9 cellular contexts compared by ENCODE assay signal in genomic region chr12:75908961-75909699, GRCh38.
DNase-seq lines count a peak whose midpoint lies in the region; ATAC-seq and TF ChIP-seq lines count a peak whose summit lies in the region.
"Had no signal": no experiment of that assay in that cellular context is flagged by ENCODE, and none has a peak within 500 bp of the region (broad histone marks: within the 10 kb centered on the region; RNA-seq: fewer than 3 reads in every experiment).

No MANE protein-coding gene starts in this region.

- no peak overlapping the region for H2BK15ac ChIP-seq in mesenchymal stem cell (ENCODE audit: low read depth, poor library complexity, severe bottlenecking)

- no peak for ATAC-seq in stimulated activated naive B cell treated with anti-CD40 and anti-IgM and Interleukin-4, amounts not matched to agents 10 μg/mL and 1 μg/mL and 100 μg/mL, for 72 hours (replicated peaks)

- H3K9me3 ChIP-seq in colonic mucosa (no peaks in the 10 kb centered on the region), mesenchymal stem cell (ENCODE audit: control insufficient read depth, low read length) (no peaks in the 10 kb centered on the region)
- H3K9me3 ChIP-seq: BLaER1 treated with 17β-estradiol and CSF1 and Interleukin-3, amounts not matched to agents 10 nM and 100 nM had no signal

- no peak overlapping the region for H4K91ac ChIP-seq in mesenchymal stem cell (ENCODE audit: low read length)

- H3K18ac ChIP-seq in mesenchymal stem cell (ENCODE audit: low read depth in 1 of 2, low read length in 2 of 2): no peak overlapping the region

- H2AFZ ChIP-seq in mesenchymal stem cell (ENCODE audit: low read depth, low read length): no peak overlapping the region

- WGBS in mesenchymal stem cell: 67% methylated on average over 2 of the region's 2 CpGs

- no peak overlapping the region for H2BK120ac ChIP-seq in mesenchymal stem cell (ENCODE audit: low read depth, low read length)

- no peak overlapping the region for H3K4me3 Mint-ChIP-seq in stimulated activated naive B cell treated with anti-CD40 and anti-IgM and Interleukin-4, amounts not matched to agents 10 μg/mL and 1 μg/mL and 100 μg/mL, for 72 hours

- H3K36me3 ChIP-seq in colonic mucosa: no peaks in the 10 kb centered on the region
- H3K36me3 ChIP-seq in mesenchymal stem cell (ENCODE audit: control insufficient read depth in 1 of 2, insufficient read depth in 2 of 2, low read depth in 1 of 2, low read length in 2 of 2): no peaks in the 10 kb centered on the region
- H3K36me3 ChIP-seq: BLaER1 treated with 17β-estradiol and CSF1 and Interleukin-3, amounts not matched to agents 10 nM and 100 nM had no signal

- peaks cover 11 to 20% of the 10 kb centered on the region in 2 donors for H3K27me3 Mint-ChIP-seq in stimulated activated naive B cell treated with anti-CD40 and anti-IgM and Interleukin-4, amounts not matched to agents 10 μg/mL and 1 μg/mL and 100 μg/mL, for 72 hours

- TF ChIP-seq CTCF in 22Rv1 (IDR thresholded peaks at IDR 0.05): no peak
- TF ChIP-seq CTCF in colonic mucosa (IDR thresholded peaks at IDR 0.05): no peak

- H3K27me3 ChIP-seq in colonic mucosa: no peaks in the 10 kb centered on the region
- no peaks in the 10 kb centered on the region for H3K27me3 ChIP-seq in mesenchymal stem cell (ENCODE audit: control insufficient read depth in 1 of 2, insufficient read depth in 1 of 2, low read length in 2 of 2)

- H3K27ac Mint-ChIP-seq in stimulated activated naive B cell treated with anti-CD40 and anti-IgM and Interleukin-4, amounts not matched to agents 10 μg/mL and 1 μg/mL and 100 μg/mL, for 72 hours: no peak overlapping the region

- H3K4ac ChIP-seq in mesenchymal stem cell (ENCODE audit: low read depth in 1 of 2, low read length in 2 of 2): no peak overlapping the region

- no peaks in the 10 kb centered on the region for H3K4me1 ChIP-seq in colonic mucosa
- peaks cover 2% of the 10 kb centered on the region for H3K4me1 ChIP-seq in mesenchymal stem cell (ENCODE audit: control insufficient read depth, insufficient read depth, low read depth, low read length)

- no peak overlapping the region for H3K4me2 ChIP-seq in mesenchymal stem cell (ENCODE audit: low read length, poor library complexity, severe bottlenecking)
- H3K4me2 ChIP-seq: BLaER1 treated with 17β-estradiol and CSF1 and Interleukin-3, amounts not matched to agents 10 nM and 100 nM had no signal

- no peak overlapping the region for H2AK5ac ChIP-seq in mesenchymal stem cell (ENCODE audit: low read length, severe bottlenecking)

- no peak overlapping the region for H3K14ac ChIP-seq in mesenchymal stem cell (ENCODE audit: low read length in 2 of 2)

- H3K4me1 Mint-ChIP-seq in stimulated activated naive B cell treated with anti-CD40 and anti-IgM and Interleukin-4, amounts not matched to agents 10 μg/mL and 1 μg/mL and 100 μg/mL, for 72 hours: peaks cover 2 to 7% of the 10 kb centered on the region in 2 donors

- no peak overlapping the region for H3K9ac ChIP-seq in colonic mucosa (ENCODE audit: low read depth in 2 of 2, low read length in 2 of 2)
- peak overlapping the region; percentile 58 for H3K9ac ChIP-seq in mesenchymal stem cell (ENCODE audit: low read length)
- H3K9ac ChIP-seq: BLaER1 treated with 17β-estradiol and CSF1 and Interleukin-3, amounts not matched to agents 10 nM and 100 nM had no signal

- no peak overlapping the region for H3K23ac ChIP-seq in mesenchymal stem cell (ENCODE audit: low read length in 2 of 2)

- intact Hi-C loops in colonic mucosa (cut with DNase I): no loop called here

- no peak overlapping the region for H4K8ac ChIP-seq in mesenchymal stem cell (ENCODE audit: low read length)

- no peaks in the 10 kb centered on the region for H3K36me3 Mint-ChIP-seq in stimulated activated naive B cell treated with anti-CD40 and anti-IgM and Interleukin-4, amounts not matched to agents 10 μg/mL and 1 μg/mL and 100 μg/mL, for 72 hours

- no peaks in the 10 kb centered on the region for H3K79me1 ChIP-seq in mesenchymal stem cell (replicated peaks; ENCODE audit: low read length, poor library complexity, severe bottlenecking)

- no peak overlapping the region for H2BK12ac ChIP-seq in mesenchymal stem cell (ENCODE audit: low read length in 2 of 2)

- H3K4me3 ChIP-seq in colonic mucosa (no peak overlapping the region), mesenchymal stem cell (ENCODE audit: insufficient read depth in 1 of 2, low read depth in 1 of 2, low read length in 2 of 2) (no peak overlapping the region)
- H3K4me3 ChIP-seq: BLaER1 treated with 17β-estradiol and CSF1 and Interleukin-3, amounts not matched to agents 10 nM and 100 nM had no signal

- no peaks in the 10 kb centered on the region for H3K9me3 Mint-ChIP-seq in stimulated activated naive B cell treated with anti-CD40 and anti-IgM and Interleukin-4, amounts not matched to agents 10 μg/mL and 1 μg/mL and 100 μg/mL, for 72 hours

- DNase-seq in NCI-H2081 (lab: John Stamatoyannopoulos, UW) (peak; percentile 76 to 90), colonic mucosa (peak; percentile 52), mesenchymal stem cell (peak; percentile 44), NCI-H1048 (lab: John Stamatoyannopoulos, UW) (no peak), OCI-M1 (lab: John Stamatoyannopoulos, UW) (no peak), NCI-H524 treated with DMSO at 0.1 percent for 48 hours (lab: John Stamatoyannopoulos, UW) (no peak)
- DNase-seq in stimulated activated naive B cell treated with anti-CD40 and anti-IgM and Interleukin-4, amounts not matched to agents 10 μg/mL and 1 μg/mL and 100 μg/mL, for 72 hours: no peak

- H2BK5ac ChIP-seq in mesenchymal stem cell (ENCODE audit: low read depth, low read length, poor library complexity, severe bottlenecking): no peak overlapping the region

- peak overlapping the region; percentile 76 for H3K27ac ChIP-seq in 22Rv1
- H3K27ac ChIP-seq in colonic mucosa: no peak overlapping the region
- H3K27ac ChIP-seq in mesenchymal stem cell (ENCODE audit: low read length, poor library complexity, severe bottlenecking): no peak overlapping the region
- H3K27ac ChIP-seq: BLaER1 treated with 17β-estradiol and CSF1 and Interleukin-3, amounts not matched to agents 10 nM and 100 nM had no signal

Comparison
In these comparisons a context has a peak if more than half of its experiments do, and no peak if none do; other contexts are left out.
1. DNase-seq: peak in NCI-H2081 (2 of 2), colonic mucosa (single experiment) and mesenchymal stem cell (single experiment); none in stimulated activated naive B cell treated with anti-CD40 and anti-IgM and Interleukin-4, amounts not matched to agents 10 μg/mL and 1 μg/mL and 100 μg/mL, for 72 hours (single experiment), NCI-H1048 (single experiment), OCI-M1 (single experiment) and NCI-H524 treated with DMSO at 0.1 percent for 48 hours (single experiment).